In genomic region chr11:125995313-125995712, GRCh38 we compare ENCODE assay signal across 12 cellular contexts. TPM values are rescaled to one million over a fixed set of nuclear protein-coding genes. Genes with fewer than 3 reads are reported as not detected.
A peak's percentile ranks its signal among the peaks of the same experiment; 100 is the strongest.
DNase-seq lines count a peak whose midpoint lies in the region; ATAC-seq and TF ChIP-seq lines count a peak whose summit lies in the region.
"Had no signal": no experiment of that assay in that cellular context is flagged by ENCODE, and none has a peak within 500 bp of the region (broad histone marks: within the 10 kb centered on the region; RNA-seq: fewer than 3 reads in every experiment).

No MANE protein-coding gene starts in this region.

- no peak for TF ChIP-seq EP300 in transverse colon (IDR thresholded peaks at IDR 0.05; ENCODE audit: low read depth)

- H3K4me1 ChIP-seq in transverse colon = no peaks in the 10 kb centered on the region

- no peak for TF ChIP-seq POLR2A in transverse colon (IDR thresholded peaks at IDR 0.05)

- intact Hi-C loops in transverse colon (cut with DNase I; ENCODE audit: low total_unique reads) = no loop called here

- DNase-seq in GM12864 (ENCODE audit: low read depth) (peak; percentile 13), nucleus accumbens (lab: John Stamatoyannopoulos, UW) (peak in 31 of 56 donors; percentile 1 to 80 (median 24)), islet precursor cell (no peak), NCI-H2196 (lab: John Stamatoyannopoulos, UW; ENCODE audit: unreplicated experiment) (no peak), transverse colon (no peak)
- DNase-seq: CD4-positive, alpha-beta T cell; mesendoderm; NCI-H524 had no signal

- H3K36me3 ChIP-seq in transverse colon = no peaks in the 10 kb centered on the region

- no peaks in the 10 kb centered on the region for H3K27me3 ChIP-seq in transverse colon

- ATAC-seq in GM19468 (IDR thresholded peaks at IDR 0.05; ENCODE audit: extremely low read depth, unreplicated experiment) = peak; percentile 39
- peak; percentile 97 for ATAC-seq in HG03439 (IDR thresholded peaks at IDR 0.05; ENCODE audit: unreplicated experiment)
- no peak for ATAC-seq in HG03108 (IDR thresholded peaks at IDR 0.05; ENCODE audit: unreplicated experiment)

- in situ Hi-C loops in transverse colon (cut with MboI; ENCODE audit: low pct_ligation_motif_present in 1 of 4, low pct_unique_long_range_greater_than_20kb in 1 of 4, low sequenced_read_pairs in 3 of 4) = no loop called here

- H3K27ac ChIP-seq in transverse colon = no peak overlapping the region

- TF ChIP-seq CTCF in GM12864 (IDR thresholded peaks at IDR 0.05; ENCODE audit: low read depth, low read length, missing control alignments) (no peak), transverse colon (IDR thresholded peaks at IDR 0.05) (no peak)

- H3K4me3 ChIP-seq in GM12864 (ENCODE audit: low read depth, low read length) = no peak overlapping the region
- H3K4me3 ChIP-seq in transverse colon = no peak overlapping the region

- 63 to 69% methylated on average over 5 of the region's 5 CpGs for whole genome bisulfite sequencing in transverse colon (ENCODE audit: low coverage in 1 of 2), 2 donors

- H3K9me3 ChIP-seq in transverse colon = no peaks in the 10 kb centered on the region

RNA-seq across cellular contexts. Expression of gene VSIG10L2, which starts 49.5 kb away (rescaled TPM):
- total RNA-seq in transverse colon = not detected
- total RNA-seq: CD4-positive, alpha-beta T cell; T-helper 2 cell treated with Interferon-gamma antibody and Interleukin-4, amounts not matched to agents 100 ng/mL and 5 ng/mL, for 36 hours had no signal

Comparison
In these comparisons a context has a peak if more than half of its experiments do, and no peak if none do; other contexts are left out.
1. DNase-seq: peak in GM12864 (single experiment) and nucleus accumbens (31 of 56); none in islet precursor cell (single experiment), NCI-H2196 (single experiment) and transverse colon (single experiment).